Comparison of ENCODE assay signal across 1 cellular context in the genomic region with DNA sequence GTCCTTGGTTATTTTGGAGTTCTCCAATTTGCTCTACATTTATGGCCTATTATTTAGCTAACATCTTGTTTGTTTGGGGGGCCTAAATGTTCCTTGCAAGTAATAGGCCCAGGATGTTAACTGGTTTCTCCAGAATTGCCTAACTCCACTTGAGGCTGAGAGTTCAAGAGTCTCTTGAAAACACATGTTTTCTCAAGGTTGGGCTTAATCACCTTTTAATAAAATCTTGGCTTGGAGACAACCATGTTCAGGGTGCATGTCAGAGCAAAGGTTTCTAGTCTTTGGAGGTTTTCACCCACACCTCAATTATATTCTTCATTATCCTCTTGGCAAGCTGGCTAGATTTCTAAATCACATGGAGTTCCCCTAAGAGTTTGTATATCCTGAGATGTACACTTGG.
TF ChIP-seq lines count a peak whose summit lies in the region.

No MANE protein-coding gene starts in this region.

TF ChIP-seq in HCT116, 20 proteins besides CTCF, POLR2A, EP300 and RAD21 (continued from another document):
- TF ChIP-seq REST (IDR thresholded peaks at IDR 0.05; ENCODE audit: low read depth) (no peak), EZH2 (IDR thresholded peaks at IDR 0.05) (no peak), EZH2phosphoT487 (IDR thresholded peaks at IDR 0.05; ENCODE audit: borderline replicate concordance) (no peak), CBX3 (IDR thresholded peaks at IDR 0.05; ENCODE audit: low read depth) (no peak), FOSL1 (IDR thresholded peaks at IDR 0.05; ENCODE audit: low read depth) (no peak)
- TF ChIP-seq, protein P1, sequence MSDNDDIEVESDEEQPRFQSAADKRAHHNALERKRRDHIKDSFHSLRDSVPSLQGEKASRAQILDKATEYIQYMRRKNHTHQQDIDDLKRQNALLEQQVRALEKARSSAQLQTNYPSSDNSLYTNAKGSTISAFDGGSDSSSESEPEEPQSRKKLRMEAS (IDR thresholded peaks at IDR 0.05), result no peak
